ENCODE assay signal across 12 cellular contexts in the genomic region with DNA sequence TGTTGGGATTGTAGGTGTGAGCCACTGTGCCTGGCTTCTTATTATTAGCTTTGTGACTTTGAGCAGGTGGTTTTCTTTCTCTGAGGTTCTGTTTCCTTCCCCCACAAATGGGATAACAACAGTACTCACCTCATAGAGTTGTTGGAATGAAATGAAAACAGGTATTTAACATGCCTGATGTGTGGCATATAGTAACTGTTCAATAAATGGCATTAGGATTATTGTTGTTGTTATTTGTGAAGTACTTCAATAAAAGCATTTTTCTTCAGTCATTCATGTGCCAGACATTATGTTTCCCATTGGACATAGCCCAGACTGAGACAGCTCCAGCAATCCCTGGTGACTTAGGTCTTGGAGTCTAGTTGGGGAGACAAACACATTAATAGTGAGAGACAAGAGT. TPM values are rescaled to one million over a fixed set of nuclear protein-coding genes. Genes with fewer than 3 reads are reported as not detected.
A peak's percentile ranks its signal among the peaks of the same experiment; 100 is the strongest.
DNase-seq lines count a peak whose midpoint lies in the region; ATAC-seq and TF ChIP-seq lines count a peak whose summit lies in the region.
"Had no signal": no experiment of that assay in that cellular context is flagged by ENCODE, and none has a peak within 500 bp of the region (broad histone marks: within the 10 kb centered on the region; RNA-seq: fewer than 3 reads in every experiment).

No MANE protein-coding gene starts in this region.

- TF ChIP-seq POLR2A in IMR-90 (IDR thresholded peaks at IDR 0.05; ENCODE audit: low read depth, low read length): no peak

- H3K9me3 Mint-ChIP-seq in T-helper 2 cell treated with Interferon-gamma antibody and Interleukin-4, amounts not matched to agents 5 μg/mL and 100 μg/mL, for 36 hours: no peaks in the 10 kb centered on the region
- H3K9me3 Mint-ChIP-seq in brain (peaks cover 0 to 5% (median 0%) of the 10 kb centered on the region in 5 experiments), osteocyte (ENCODE audit: unreplicated experiment) (no peaks in the 10 kb centered on the region)

- H3K4me1 Mint-ChIP-seq in T-helper 2 cell treated with Interferon-gamma antibody and Interleukin-4, amounts not matched to agents 5 μg/mL and 100 μg/mL, for 36 hours (ENCODE audit: low read depth): peaks cover 14% of the 10 kb centered on the region
- H3K4me1 Mint-ChIP-seq in brain (peaks cover 53% of the 10 kb centered on the region), osteocyte (ENCODE audit: unreplicated experiment) (peaks cover 34% of the 10 kb centered on the region)

- BruUV-seq in IMR-90 (replicated peaks; lab: Mats Ljungman, UMichigan): no TSS peak

- no peak for DNase-seq in T-helper 2 cell treated with Interferon-gamma antibody and Interleukin-4, amounts not matched to agents 5 μg/mL and 100 μg/mL, for 36 hours (ENCODE audit: low spot score)
- DNase-seq in T-helper 2 cell (no peak), IMR-90 (no peak), osteocyte (ENCODE audit: extremely low spot score, unreplicated experiment) (no peak), OCI-M2 (lab: John Stamatoyannopoulos, UW; ENCODE audit: unreplicated experiment) (no peak)
- DNase-seq: Kasumi-1 had no signal

- H3K18ac ChIP-seq in IMR-90 (ENCODE audit: low read depth, low read length): no peak overlapping the region

- H2BK15ac ChIP-seq in IMR-90 (ENCODE audit: low read depth, low read length): no peak overlapping the region

- peaks cover 16% of the 10 kb centered on the region; the same call in 1 of the 2 replicates for H4K20me1 ChIP-seq in IMR-90 (ENCODE audit: insufficient read depth, low read length)

- peaks cover 16 to 56% of the 10 kb centered on the region in 2 experiments for H3K79me1 ChIP-seq in IMR-90 (ENCODE audit: low read depth in 1 of 2, low read length in 2 of 2)

- no peak overlapping the region for H3K4ac ChIP-seq in IMR-90 (ENCODE audit: low read depth, low read length)

- H3K36me3 ChIP-seq in IMR-90 (ENCODE audit: control insufficient read depth, insufficient read depth, low read length): no peaks in the 10 kb centered on the region
- H3K36me3 ChIP-seq: SJSA1 had no signal

- no peak overlapping the region for H3K9ac ChIP-seq in IMR-90 (ENCODE audit: low read depth, low read length)

- no peak overlapping the region for H4K91ac ChIP-seq in IMR-90 (ENCODE audit: insufficient read depth, low read depth, low read length)

- ATAC-seq in IMR-90 (ENCODE audit: low read depth) (no peak), GM21723 (IDR thresholded peaks at IDR 0.05; ENCODE audit: unreplicated experiment) (no peak), HG02798 (IDR thresholded peaks at IDR 0.05; ENCODE audit: poor library complexity, unreplicated experiment) (no peak)

- no peak overlapping the region for H2AK5ac ChIP-seq in IMR-90 (ENCODE audit: low read depth, low read length)

- H3K9me3 ChIP-seq in IMR-90 (ENCODE audit: control insufficient read depth, insufficient read depth, low read length): no peaks in the 10 kb centered on the region
- H3K9me3 ChIP-seq: SJSA1 had no signal

- no peak overlapping the region for H3K4me3 ChIP-seq in IMR-90 (ENCODE audit: insufficient read depth, low read depth, low read length)

- H4K5ac ChIP-seq in IMR-90 (ENCODE audit: low read depth, low read length): no peak overlapping the region

- dilution Hi-C loops in IMR-90 (cut with HindIII; ENCODE audit: low sequenced_read_pairs, unreplicated experiment): no loop called here

- peak overlapping the region; percentile 34; the same call in 1 of the 2 replicates for H3K4me2 ChIP-seq in IMR-90 (ENCODE audit: low read depth, low read length)

- no peak overlapping the region for H3K27ac ChIP-seq in IMR-90 (ENCODE audit: insufficient read depth, low read length)
- H3K27ac ChIP-seq: SJSA1 had no signal

- no peak overlapping the region for H3K56ac ChIP-seq in IMR-90 (ENCODE audit: extremely low read depth, insufficient read depth, low read length)

- intact Hi-C loops in IMR-90 (cut with micrococcal nuclease): no loop called here

- no peak overlapping the region for H2BK120ac ChIP-seq in IMR-90 (ENCODE audit: low read depth, low read length)

- CTCF ChIA-PET in IMR-90 (lab: Yijun Ruan, JAX): no interaction called here

- no peak overlapping the region for H3K14ac ChIP-seq in IMR-90 (replicated peaks; ENCODE audit: low read depth, low read length)

- peaks cover 21% of the 10 kb centered on the region for H3K27me3 Mint-ChIP-seq in T-helper 2 cell treated with Interferon-gamma antibody and Interleukin-4, amounts not matched to agents 5 μg/mL and 100 μg/mL, for 36 hours (ENCODE audit: low read depth)
- H3K27me3 Mint-ChIP-seq in brain (peaks cover 36% of the 10 kb centered on the region), osteocyte (ENCODE audit: unreplicated experiment) (peaks cover 21% of the 10 kb centered on the region)

- no peak overlapping the region for H3K27ac Mint-ChIP-seq in T-helper 2 cell treated with Interferon-gamma antibody and Interleukin-4, amounts not matched to agents 5 μg/mL and 100 μg/mL, for 36 hours
- H3K27ac Mint-ChIP-seq in brain (peak overlapping the region in 4 of 5 experiments; percentile 9 to 91 (median 54)), osteocyte (ENCODE audit: unreplicated experiment) (no peak overlapping the region)

- H3K4me3 Mint-ChIP-seq in T-helper 2 cell treated with Interferon-gamma antibody and Interleukin-4, amounts not matched to agents 5 μg/mL and 100 μg/mL, for 36 hours: peak overlapping the region; percentile 86
- H3K4me3 Mint-ChIP-seq in brain: peak overlapping the region; percentile 87 to 94 (median 90)
- H3K4me3 Mint-ChIP-seq in osteocyte (ENCODE audit: unreplicated experiment): peak overlapping the region; percentile 83

- H3K4me1 ChIP-seq in IMR-90 (ENCODE audit: control insufficient read depth, insufficient read depth, low read length): peaks cover 4% of the 10 kb centered on the region

- no peak overlapping the region for H4K8ac ChIP-seq in IMR-90 (ENCODE audit: low read depth in 2 of 2, low read length in 2 of 2)

- peaks cover 23% of the 10 kb centered on the region for H3K27me3 ChIP-seq in IMR-90 (ENCODE audit: control insufficient read depth, insufficient read depth, low read length)

- H3K23ac ChIP-seq in IMR-90 (ENCODE audit: low read depth, low read length): no peak overlapping the region

- H3K36me3 Mint-ChIP-seq in T-helper 2 cell treated with Interferon-gamma antibody and Interleukin-4, amounts not matched to agents 5 μg/mL and 100 μg/mL, for 36 hours (ENCODE audit: low read depth): no peaks in the 10 kb centered on the region
- peaks cover 6% of the 10 kb centered on the region for H3K36me3 Mint-ChIP-seq in brain
- no peaks in the 10 kb centered on the region for H3K36me3 Mint-ChIP-seq in osteocyte (ENCODE audit: unreplicated experiment)

- no peak overlapping the region for H2AFZ ChIP-seq in IMR-90 (replicated peaks; ENCODE audit: low read length, poor library complexity)

- no peak overlapping the region for H2BK5ac ChIP-seq in IMR-90 (ENCODE audit: low read depth, low read length, poor library complexity, severe bottlenecking)

- no peak overlapping the region for H2BK20ac ChIP-seq in IMR-90 (ENCODE audit: low read depth, low read length)

- no peak for TF ChIP-seq CTCF in IMR-90 (conservative IDR thresholded peaks at IDR 0.05; ENCODE audit: low read depth, low read length)
- no peak for TF ChIP-seq CTCF in brain (conservative IDR thresholded peaks at IDR 0.05)
- TF ChIP-seq CTCF in osteocyte (IDR thresholded peaks at IDR 0.05): no peak

- POLR2A ChIA-PET in IMR-90 (lab: Charles Lee; ENCODE audit: unreplicated experiment): no interaction called here

- no peak overlapping the region for H2AK9ac ChIP-seq in IMR-90 (replicated peaks; ENCODE audit: low read depth, low read length, poor library complexity)

- TF ChIP-seq RAD21 in IMR-90 (IDR thresholded peaks at IDR 0.05; ENCODE audit: low read length): no peak

- H3K9me1 ChIP-seq in IMR-90 (ENCODE audit: insufficient read depth, low read length): peaks cover 2% of the 10 kb centered on the region; the same call in 1 of the 2 replicates

- in situ Hi-C loops in IMR-90 (cut with MboI; ENCODE audit: low sequenced_read_pairs): loop anchor here (10.0 kb wide), 1 partner anchor 192 kb away; a partner anchor contains a TSS

TF ChIP-seq in IMR-90, 13 proteins besides CTCF, POLR2A, EP300 and RAD21 (continues in another document):
- TF ChIP-seq MAZ (IDR thresholded peaks at IDR 0.05; ENCODE audit: borderline replicate concordance, low read depth, low read length) (no peak), CHD1 (IDR thresholded peaks at IDR 0.05; ENCODE audit: low read depth, low read length) (no peak), MXI1 (IDR thresholded peaks at IDR 0.05; ENCODE audit: borderline replicate concordance, low read depth, low read length) (no peak)

RNA-seq across cellular contexts. Expression of a gene that starts 1.5 kb away (rescaled TPM):
- total RNA-seq in IMR-90 (2012; rRNA removed) (2.3 and 2.5 TPM in 2 replicates), osteocyte (75.7 and 80.9 TPM in 2 replicates)
- polyA plus RNA-seq in IMR-90 (2012; rRNA removed) (12.5 and 13.7 TPM in 2 replicates), brain (ENCODE audit: insufficient read depth, low read depth, low replicate concordance) (36.5 TPM)
- 7.6 and 17.1 TPM in 2 replicates for polyA plus RNA-seq in IMR-90 (2012; cell fraction: cytosol; rRNA removed)
- 17.5 and 26.7 TPM in 2 replicates for polyA plus RNA-seq in IMR-90 (2012; cell fraction: nucleus; rRNA removed; ENCODE audit: low replicate concordance)

RNA-seq across cellular contexts. Expression of a gene that starts 13.9 kb away (rescaled TPM):
- total RNA-seq in IMR-90 (2012; rRNA removed) (under 0.01 and 2.5 TPM in 2 replicates), osteocyte (0.21 and 0.78 TPM in 2 replicates)
- polyA plus RNA-seq in IMR-90 (2012; rRNA removed) (0.09 and 0.41 TPM in 2 replicates), brain (ENCODE audit: insufficient read depth, low read depth, low replicate concordance) (17.6 TPM)
- polyA plus RNA-seq in IMR-90 (2012; cell fraction: cytosol; rRNA removed): 0.10 and 0.20 TPM in 2 replicates
- polyA plus RNA-seq in IMR-90 (2012; cell fraction: nucleus; rRNA removed; ENCODE audit: low replicate concordance): 1.5 and 2.9 TPM in 2 replicates
- total RNA-seq: A172, G401, SJSA1 had no signal

RNA-seq across cellular contexts. Expression of a gene that starts 24.5 kb away (rescaled TPM):
- total RNA-seq in IMR-90 (2012; rRNA removed): 71.2 and 76.4 TPM in 2 replicates
- polyA plus RNA-seq in IMR-90 (2012; rRNA removed): 64.3 and 69.7 TPM in 2 replicates
- polyA plus RNA-seq in IMR-90 (2012; cell fraction: cytosol; rRNA removed): 92.1 and 108 TPM in 2 replicates
- 40.0 and 79.4 TPM in 2 replicates for polyA plus RNA-seq in IMR-90 (2012; cell fraction: nucleus; rRNA removed; ENCODE audit: low replicate concordance)
- 216 TPM for polyA plus RNA-seq in brain (ENCODE audit: insufficient read depth, low read depth, low replicate concordance)
- total RNA-seq in osteocyte: 44.4 and 47.2 TPM in 2 replicates

RNA-seq across cellular contexts. Expression of a gene that starts 25.0 kb away (rescaled TPM):
- total RNA-seq in IMR-90 (2012; rRNA removed) (0.28 and 0.36 TPM in 2 replicates), osteocyte (2.0 and 2.2 TPM in 2 replicates)
- polyA plus RNA-seq in IMR-90 (2012; rRNA removed) (1.6 and 1.8 TPM in 2 replicates), brain (ENCODE audit: insufficient read depth, low read depth, low replicate concordance) (5.9 TPM)
- 0.79 and 1.7 TPM in 2 replicates for polyA plus RNA-seq in IMR-90 (2012; cell fraction: cytosol; rRNA removed)
- 0.60 and 1.5 TPM in 2 replicates for polyA plus RNA-seq in IMR-90 (2012; cell fraction: nucleus; rRNA removed; ENCODE audit: low replicate concordance)

RNA-seq across cellular contexts. Expression of a gene that starts 57.9 kb away (rescaled TPM):
- total RNA-seq in IMR-90 (2012; rRNA removed) (1.8 and 2.5 TPM in 2 replicates), osteocyte (115 and 122 TPM in 2 replicates)
- polyA plus RNA-seq in IMR-90 (2012; rRNA removed) (23.2 and 27.3 TPM in 2 replicates), brain (ENCODE audit: insufficient read depth, low read depth, low replicate concordance) (77.9 TPM)
- 20.0 and 22.5 TPM in 2 replicates for polyA plus RNA-seq in IMR-90 (2012; cell fraction: cytosol; rRNA removed)
- polyA plus RNA-seq in IMR-90 (2012; cell fraction: nucleus; rRNA removed; ENCODE audit: low replicate concordance): 50.1 and 139 TPM in 2 replicates

Comparison
In these comparisons a context has a peak if more than half of its experiments do, and no peak if none do; other contexts are left out.
1. H3K27ac Mint-ChIP-seq: peak in brain (4 of 5); none in T-helper 2 cell treated with Interferon-gamma antibody and Interleukin-4, amounts not matched to agents 5 μg/mL and 100 μg/mL, for 36 hours (single experiment) and osteocyte (single experiment).
2. RNA of a gene that starts 1.5 kb away (total RNA-seq): 75.7 to 80.9 TPM in osteocyte; 2.3 to 2.5 TPM in IMR-90; every median in the first group is over 10 times any median in the second.
3. Peak in every context shown above with its lines, with median percentiles within 50 percentile points of each other: H3K4me3 Mint-ChIP-seq.